Comparison of ENCODE assay signal across 1 cellular context in the genomic region with DNA sequence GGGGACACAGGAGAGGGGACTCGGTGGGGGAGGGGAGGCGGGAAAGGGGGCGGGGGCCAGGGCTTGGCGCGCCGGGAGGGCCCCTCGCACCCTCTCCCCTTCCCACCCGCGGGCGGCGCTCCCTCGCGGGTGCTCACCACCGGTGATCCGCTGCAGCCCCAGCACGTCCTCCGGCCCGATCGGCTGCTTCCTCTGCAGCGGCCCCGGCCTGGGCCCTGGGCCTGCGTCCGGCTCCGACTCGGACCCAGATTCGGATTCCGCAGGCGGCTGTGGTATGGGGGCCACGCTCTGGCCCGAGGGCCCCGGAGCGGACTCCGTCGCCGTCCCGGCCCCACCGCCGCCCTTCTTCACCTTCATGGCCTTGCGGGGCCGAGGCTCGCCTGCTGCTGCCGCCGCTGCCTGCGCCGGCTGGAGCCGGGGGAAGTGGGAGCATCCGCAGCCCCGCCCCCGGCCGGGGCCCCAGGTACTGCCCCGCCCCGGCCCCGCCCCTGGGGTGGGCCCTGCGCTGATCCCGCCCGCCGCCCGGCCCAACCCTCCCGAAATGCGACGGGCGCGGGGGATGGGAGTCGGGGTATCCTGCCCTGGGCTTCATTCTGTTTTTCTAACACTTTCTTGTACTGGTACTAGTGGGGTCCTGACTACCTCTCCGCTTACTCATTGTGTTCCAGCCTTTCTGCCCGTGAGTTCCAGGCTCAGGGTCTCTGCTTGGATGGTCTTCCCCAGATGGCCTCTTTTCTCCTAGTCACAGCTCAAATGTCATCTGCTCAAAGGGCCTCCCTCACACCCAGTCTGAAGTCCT.
TF ChIP-seq lines count a peak whose summit lies in the region.

A gene (minus strand): TSS at position 424 of the 799 bp plus-strand sequence. CDS start 67 bp downstream, at position 357.

TF ChIP-seq in HepG2, 621 proteins besides CTCF, POLR2A, EP300 and RAD21 (continued from another document):
- TF ChIP-seq, protein P1, sequence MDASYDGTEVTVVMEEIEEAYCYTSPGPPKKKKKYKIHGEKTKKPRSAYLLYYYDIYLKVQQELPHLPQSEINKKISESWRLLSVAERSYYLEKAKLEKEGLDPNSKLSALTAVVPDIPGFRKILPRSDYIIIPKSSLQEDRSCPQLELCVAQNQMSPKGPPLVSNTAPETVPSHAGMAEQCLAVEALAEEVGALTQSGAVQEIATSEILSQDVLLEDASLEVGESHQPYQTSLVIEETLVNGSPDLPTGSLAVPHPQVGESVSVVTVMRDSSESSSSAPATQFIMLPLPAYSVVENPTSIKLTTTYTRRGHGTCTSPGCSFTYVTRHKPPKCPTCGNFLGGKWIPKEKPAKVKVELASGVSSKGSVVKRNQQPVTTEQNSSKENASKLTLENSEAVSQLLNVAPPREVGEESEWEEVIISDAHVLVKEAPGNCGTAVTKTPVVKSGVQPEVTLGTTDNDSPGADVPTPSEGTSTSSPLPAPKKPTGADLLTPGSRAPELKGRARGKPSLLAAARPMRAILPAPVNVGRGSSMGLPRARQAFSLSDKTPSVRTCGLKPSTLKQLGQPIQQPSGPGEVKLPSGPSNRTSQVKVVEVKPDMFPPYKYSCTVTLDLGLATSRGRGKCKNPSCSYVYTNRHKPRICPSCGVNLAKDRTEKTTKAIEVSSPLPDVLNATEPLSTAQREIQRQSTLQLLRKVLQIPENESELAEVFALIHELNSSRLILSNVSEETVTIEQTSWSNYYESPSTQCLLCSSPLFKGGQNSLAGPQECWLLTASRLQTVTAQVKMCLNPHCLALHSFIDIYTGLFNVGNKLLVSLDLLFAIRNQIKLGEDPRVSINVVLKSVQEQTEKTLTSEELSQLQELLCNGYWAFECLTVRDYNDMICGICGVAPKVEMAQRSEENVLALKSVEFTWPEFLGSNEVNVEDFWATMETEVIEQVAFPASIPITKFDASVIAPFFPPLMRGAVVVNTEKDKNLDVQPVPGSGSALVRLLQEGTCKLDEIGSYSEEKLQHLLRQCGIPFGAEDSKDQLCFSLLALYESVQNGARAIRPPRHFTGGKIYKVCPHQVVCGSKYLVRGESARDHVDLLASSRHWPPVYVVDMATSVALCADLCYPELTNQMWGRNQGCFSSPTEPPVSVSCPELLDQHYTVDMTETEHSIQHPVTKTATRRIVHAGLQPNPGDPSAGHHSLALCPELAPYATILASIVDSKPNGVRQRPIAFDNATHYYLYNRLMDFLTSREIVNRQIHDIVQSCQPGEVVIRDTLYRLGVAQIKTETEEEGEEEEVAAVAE (CRISPR knock-in tag; IDR thresholded peaks at IDR 0.05; ENCODE audit: borderline replicate concordance): no peak
- TF ChIP-seq SNAPC2 (CRISPR knock-in tag; IDR thresholded peaks at IDR 0.05): no peak
- 0 out of 2 replicates have a peak, but pooled peaks have one; percentile 21 for TF ChIP-seq ZNF441 (CRISPR knock-in tag; IDR thresholded peaks at IDR 0.05; ENCODE audit: borderline replicate concordance)
- TF ChIP-seq SALL2 (CRISPR knock-in tag; IDR thresholded peaks at IDR 0.05): peak; percentile 59; the same call in 1 of the 2 replicates
- no peak for TF ChIP-seq ZEB1 (IDR thresholded peaks at IDR 0.05; ENCODE audit: insufficient replicate concordance, low read depth)
- 0 out of 2 replicates have a peak, but pooled peaks have one; percentile 49 for TF ChIP-seq ZNF564 (CRISPR knock-in tag; IDR thresholded peaks at IDR 0.05)
- TF ChIP-seq ZNF776 (CRISPR knock-in tag; IDR thresholded peaks at IDR 0.05): no peak
